25 cellular contexts compared by ENCODE assay signal in genomic region chr6:83443516-83443915, GRCh38.
"Had no signal": no experiment of that assay in that cellular context is flagged by ENCODE, and none has a peak within 500 bp of the region (broad histone marks: within the 10 kb centered on the region; RNA-seq: fewer than 3 reads in every experiment).

No MANE protein-coding gene starts in this region.

- H3K36me3 Mint-ChIP-seq: activated naive CD8-positive, alpha-beta T cell treated with anti-CD3 and anti-CD28 coated beads, Interleukin-2, amount 10 ng/mL, durations not matched to agents 7 days and 5 days had no signal

- H3K27me3 ChIP-seq: adrenal gland, breast epithelium, Peyer's patch, SJSA1 had no signal

- H3K27ac ChIP-seq: breast epithelium, Peyer's patch, SJSA1, WERI-Rb-1 had no signal

- H3K36me3 ChIP-seq: adrenal gland, breast epithelium, Peyer's patch, SJSA1, WERI-Rb-1 had no signal

- H3K4me3 ChIP-seq: adrenal gland, breast epithelium, Peyer's patch, SJSA1 had no signal

- H3K9me3 Mint-ChIP-seq: activated naive CD8-positive, alpha-beta T cell treated with anti-CD3 and anti-CD28 coated beads, Interleukin-2, amount 10 ng/mL, durations not matched to agents 7 days and 5 days; T-helper 2 cell treated with Interferon-gamma antibody and Interleukin-4, amounts not matched to agents 5 μg/mL and 100 μg/mL, for 36 hours had no signal

- H3K4me1 Mint-ChIP-seq: activated naive CD8-positive, alpha-beta T cell treated with anti-CD3 and anti-CD28 coated beads, Interleukin-2, amount 10 ng/mL, durations not matched to agents 7 days and 5 days had no signal

- H3K27me3 Mint-ChIP-seq: activated naive CD8-positive, alpha-beta T cell treated with anti-CD3 and anti-CD28 coated beads, Interleukin-2, amount 10 ng/mL, durations not matched to agents 7 days and 5 days had no signal

- DNase-seq: activated CD4-positive, alpha-beta T cell treated with anti-CD3 and anti-CD28 coated beads for 48 hours; activated CD4-positive, alpha-beta T cell treated with anti-CD3 and anti-CD28 coated beads, Interleukin-2, amount 50 U/mL, for 4 hours; activated CD8-positive, alpha-beta memory T cell treated with anti-CD3 and anti-CD28 coated beads, Interleukin-2, amount 50 U/mL, for 48 hours; activated CD8-positive, alpha-beta T cell treated with anti-CD3 and anti-CD28 coated beads, Interleukin-2, amount 10 ng/mL, durations not matched to agents 7 days and 5 days; activated naive CD4-positive, alpha-beta T cell treated with anti-CD3 and anti-CD28 coated beads, Interleukin-2, amount 50 U/mL, for 16 hours; activated naive CD8-positive, alpha-beta T cell treated with anti-CD3 and anti-CD28 coated beads, Interleukin-2, amount 10 ng/mL, durations not matched to agents 7 days and 5 days; activated T-cell treated with anti-CD3 and anti-CD28 coated beads, Interleukin-2, amount 50 U/mL, for 1 hour; adrenal gland; anterior cingulate cortex; central memory CD4-positive, alpha-beta T cell; NCI-H1048; NCI-H146; NCI-H187 treated with DMSO at 0.1 percent for 48 hours; NCI-H2081 treated with DMSO at 0.1 percent for 48 hours; NCI-H446; NCI-H524; Peyer's patch; SHP77; SW 1271; WERI-Rb-1 had no signal

- H3K27ac Mint-ChIP-seq: activated CD8-positive, alpha-beta T cell treated with anti-CD3 and anti-CD28 coated beads, Interleukin-2, amount 10 ng/mL, durations not matched to agents 7 days and 5 days; activated naive CD8-positive, alpha-beta T cell treated with anti-CD3 and anti-CD28 coated beads, Interleukin-2, amount 10 ng/mL, durations not matched to agents 7 days and 5 days; T-helper 2 cell treated with Interferon-gamma antibody and Interleukin-4, amounts not matched to agents 5 μg/mL and 100 μg/mL, for 36 hours had no signal

- ATAC-seq: activated CD4-positive, CD25-positive, alpha-beta regulatory T cell treated with anti-CD3 and anti-CD28 coated beads, Interleukin-2, amount 50 U/mL, for 24 hours; activated CD8-positive, alpha-beta T cell treated with anti-CD3 and anti-CD28 coated beads, Interleukin-2, amount 10 ng/mL, durations not matched to agents 7 days and 5 days; SK-N-SH treated with all-trans-retinoic acid at 6 μM for 48 hours had no signal

- H3K4me1 ChIP-seq: adrenal gland, breast epithelium, Peyer's patch, SJSA1 had no signal

- H3K4me3 Mint-ChIP-seq: activated CD8-positive, alpha-beta T cell treated with anti-CD3 and anti-CD28 coated beads, Interleukin-2, amount 10 ng/mL, durations not matched to agents 7 days and 5 days; activated naive CD8-positive, alpha-beta T cell treated with anti-CD3 and anti-CD28 coated beads, Interleukin-2, amount 10 ng/mL, durations not matched to agents 7 days and 5 days; T-helper 2 cell treated with Interferon-gamma antibody and Interleukin-4, amounts not matched to agents 5 μg/mL and 100 μg/mL, for 36 hours had no signal

- H3K9me3 ChIP-seq: adrenal gland, breast epithelium, Peyer's patch, SJSA1 had no signal
